ENCODE assay signal across 13 cellular contexts in genomic region chr6:139640453-139640852, GRCh38.
A peak's percentile ranks its signal among the peaks of the same experiment; 100 is the strongest.
DNase-seq lines count a peak whose midpoint lies in the region; ATAC-seq and TF ChIP-seq lines count a peak whose summit lies in the region.
"Had no signal": no experiment of that assay in that cellular context is flagged by ENCODE, and none has a peak within 500 bp of the region (broad histone marks: within the 10 kb centered on the region; RNA-seq: fewer than 3 reads in every experiment).

No MANE protein-coding gene starts in this region.

- H3K27ac ChIP-seq in neutrophil = peak overlapping the region; percentile 74

- H3K27me3 ChIP-seq in neutrophil = no peaks in the 10 kb centered on the region
- H3K27me3 ChIP-seq in MG63 = no peaks in the 10 kb centered on the region

- H3K9me3 Mint-ChIP-seq in glutamatergic neuron (ENCODE audit: unreplicated experiment) = no peaks in the 10 kb centered on the region

- peaks cover 47 to 57% of the 10 kb centered on the region in 2 experiments for H3K4me1 ChIP-seq in neutrophil (ENCODE audit: control insufficient read depth in 1 of 2, insufficient read depth in 1 of 2, low read depth in 1 of 2, low read length in 1 of 2)

- H3K27ac Mint-ChIP-seq in glutamatergic neuron (ENCODE audit: unreplicated experiment) = no peak overlapping the region
- H3K27ac Mint-ChIP-seq: IgD-negative memory B cell had no signal

- H3K4me3 ChIP-seq in neutrophil (ENCODE audit: low read depth in 1 of 2, low read length in 1 of 2) (peak overlapping the region in 1 of 2 experiments; percentile 5), MG63 (no peak overlapping the region)

- H3K9me3 ChIP-seq in neutrophil (no peaks in the 10 kb centered on the region), MG63 (no peaks in the 10 kb centered on the region)

- TF ChIP-seq CTCF in neutrophil (IDR thresholded peaks at IDR 0.05) (no peak), glutamatergic neuron (IDR thresholded peaks at IDR 0.05; ENCODE audit: partially characterized antibody, unreplicated experiment) (no peak)

- H3K4me3 Mint-ChIP-seq in glutamatergic neuron (ENCODE audit: unreplicated experiment) = no peak overlapping the region

- ATAC-seq in GM19035 (IDR thresholded peaks at IDR 0.05; ENCODE audit: unreplicated experiment) (peak; percentile 96), HG02852 (IDR thresholded peaks at IDR 0.05; ENCODE audit: unreplicated experiment) (peak; percentile 98)
- ATAC-seq: Right ventricle myocardium inferior had no signal

- H3K36me3 Mint-ChIP-seq in glutamatergic neuron (ENCODE audit: unreplicated experiment) = no peaks in the 10 kb centered on the region

- H3K4me1 Mint-ChIP-seq in glutamatergic neuron (ENCODE audit: low read depth, unreplicated experiment) = no peaks in the 10 kb centered on the region

- H3K27me3 Mint-ChIP-seq in glutamatergic neuron (ENCODE audit: unreplicated experiment) = peaks cover 2% of the 10 kb centered on the region

- H3K36me3 ChIP-seq in neutrophil = no peaks in the 10 kb centered on the region
- H3K36me3 ChIP-seq in MG63 = no peaks in the 10 kb centered on the region

- DNase-seq in M059J (ENCODE audit: low read depth) (peak; percentile 56), MG63 (no peak), NCI-H2081 treated with DMSO at 0.1 percent for 48 hours (lab: John Stamatoyannopoulos, UW) (no peak), cerebellar nuclear complex (lab: John Stamatoyannopoulos, UW) (no peak), glutamatergic neuron (no peak)
- DNase-seq: activated T-cell treated with anti-CD3 and anti-CD28 coated beads, Interleukin-2, amount 50 U/mL, for 48 hours; mammary epithelial cell; stimulated activated CD4-positive, alpha-beta T cell treated with anti-CD3 and anti-CD28 coated beads, Interleukin-2, amount 100 ng/mL, for 24 hours had no signal
